In the genomic region with DNA sequence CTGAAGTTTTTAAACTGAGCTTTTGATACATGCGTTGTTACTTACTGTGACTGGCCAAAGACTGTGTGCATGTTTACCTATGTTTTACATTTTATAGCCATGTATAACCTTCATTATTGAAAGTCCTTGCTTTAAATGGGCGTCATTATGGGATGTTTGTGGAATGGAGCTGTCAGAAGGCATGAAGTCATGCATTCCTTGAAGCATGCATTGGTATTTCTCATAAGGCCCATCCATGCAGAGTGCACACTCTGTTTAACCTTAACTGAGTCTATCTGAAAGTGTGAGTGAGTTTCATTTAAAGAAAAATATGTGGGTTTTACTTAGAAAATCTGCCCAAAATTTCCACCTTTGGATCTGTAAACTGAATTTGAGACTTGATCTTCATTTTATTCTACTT, we compare ENCODE assay signal across 12 cellular contexts. TPM values are rescaled to one million over a fixed set of nuclear protein-coding genes. Genes with fewer than 3 reads are reported as not detected.
A peak's percentile ranks its signal among the peaks of the same experiment; 100 is the strongest.
DNase-seq lines count a peak whose midpoint lies in the region; ATAC-seq and TF ChIP-seq lines count a peak whose summit lies in the region.
"Had no signal": no experiment of that assay in that cellular context is flagged by ENCODE, and none has a peak within 500 bp of the region (broad histone marks: within the 10 kb centered on the region; RNA-seq: fewer than 3 reads in every experiment).

No MANE protein-coding gene starts in this region.

- H3K4me3 ChIP-seq in effector memory CD4-positive, alpha-beta T cell (ENCODE audit: insufficient read depth, low read depth, low read length, poor library complexity, severe bottlenecking): peak overlapping the region; percentile 14
- no peak overlapping the region for H3K4me3 ChIP-seq in WERI-Rb-1 (ENCODE audit: low read depth, low read length)

- H3K27ac Mint-ChIP-seq in neural crest cell (ENCODE audit: unreplicated experiment): peak overlapping the region; percentile 8

- CTCF ChIA-PET in GM10248 (lab: Yijun Ruan, JAX): interaction anchor here (1.0 to 3.4 kb wide), 6 partner anchors 9 to 23 kb away, joined by 3 to 24 read pairs (median 4); no protein-coding TSS in a partner anchor

- ATAC-seq in HG03565 (IDR thresholded peaks at IDR 0.05; ENCODE audit: unreplicated experiment): no peak
- ATAC-seq: Panc1 had no signal

- no peaks in the 10 kb centered on the region for H3K27me3 Mint-ChIP-seq in neural crest cell (ENCODE audit: low read depth)

- H3K4me3 Mint-ChIP-seq in neural crest cell: peak overlapping the region; percentile 16

- peak overlapping the region; percentile 4 for H3K27ac ChIP-seq in effector memory CD4-positive, alpha-beta T cell (ENCODE audit: insufficient read depth, low read length, poor library complexity, severe bottlenecking)
- H3K27ac ChIP-seq in WERI-Rb-1: no peak overlapping the region

- no peaks in the 10 kb centered on the region for H3K36me3 Mint-ChIP-seq in neural crest cell (ENCODE audit: low read depth)

- DNase-seq in AG20443 (ENCODE audit: low spot score) (peak; percentile 56), NCI-H226 (peak; percentile 56), neural crest cell (ENCODE audit: low read depth, low spot score) (no peak), GM10248 (ENCODE audit: extremely low spot score) (no peak), NCI-H510A treated with DMSO at 0.1 percent for 48 hours (lab: John Stamatoyannopoulos, UW) (no peak), WERI-Rb-1 (no peak)
- no peak for DNase-seq in effector memory CD4-positive, alpha-beta T cell
- DNase-seq: Calu3; effector CD4-positive, alpha-beta T cell; NCI-H187 treated with DMSO at 0.1 percent for 48 hours had no signal

- no peaks in the 10 kb centered on the region for H3K36me3 ChIP-seq in effector memory CD4-positive, alpha-beta T cell (ENCODE audit: control insufficient read depth, insufficient read depth, low read length)
- no peaks in the 10 kb centered on the region; the same call in none of the 2 replicates for H3K36me3 ChIP-seq in WERI-Rb-1

- H3K4me1 ChIP-seq in effector memory CD4-positive, alpha-beta T cell (ENCODE audit: control insufficient read depth, insufficient read depth, low read length, poor library complexity, severe bottlenecking): peaks cover 62% of the 10 kb centered on the region

- no peaks in the 10 kb centered on the region for H3K27me3 ChIP-seq in effector memory CD4-positive, alpha-beta T cell (replicated peaks; ENCODE audit: control insufficient read depth, insufficient read depth, low read length, poor library complexity, severe bottlenecking)
- H3K27me3 ChIP-seq in WERI-Rb-1 (ENCODE audit: insufficient read depth, low read depth, severe bottlenecking): no peaks in the 10 kb centered on the region

- POLR2A ChIA-PET in GM10248 (lab: Yijun Ruan, JAX): no interaction called here

- H3K4me1 Mint-ChIP-seq in neural crest cell: peaks cover 65% of the 10 kb centered on the region

- no peaks in the 10 kb centered on the region for H3K9me3 Mint-ChIP-seq in neural crest cell

- TF ChIP-seq CTCF in neural crest cell (conservative IDR thresholded peaks at IDR 0.05) (no peak), GM10248 (IDR thresholded peaks at IDR 0.05; ENCODE audit: control extremely low read depth, extremely low read depth, low read depth, missing control alignments) (no peak), WERI-Rb-1 (IDR thresholded peaks at IDR 0.05; ENCODE audit: low read depth, low read length) (no peak)

- no peaks in the 10 kb centered on the region for H3K9me3 ChIP-seq in effector memory CD4-positive, alpha-beta T cell (ENCODE audit: control insufficient read depth, low read length)
- H3K9me3 ChIP-seq in WERI-Rb-1 (ENCODE audit: severe bottlenecking): no peaks in the 10 kb centered on the region

RNA-seq across cellular contexts. Expression of a gene that starts 51.1 kb away (rescaled TPM):
- total RNA-seq in neural crest cell: 103 and 104 TPM in 2 replicates

Comparison
In these comparisons a context has a peak if more than half of its experiments do, and no peak if none do; other contexts are left out.
1. DNase-seq: peak in AG20443 (single experiment) and NCI-H226 (single experiment); none in effector memory CD4-positive, alpha-beta T cell (0 of 3), neural crest cell (single experiment), GM10248 (single experiment), NCI-H510A treated with DMSO at 0.1 percent for 48 hours (single experiment) and WERI-Rb-1 (single experiment).